Comparison of ENCODE assay signal across 24 cellular contexts in genomic region chr6:8549381-8549780, GRCh38.
"Had no signal": no experiment of that assay in that cellular context is flagged by ENCODE, and none has a peak within 500 bp of the region (broad histone marks: within the 10 kb centered on the region; RNA-seq: fewer than 3 reads in every experiment).

No MANE protein-coding gene starts in this region.

- H3K36me3 Mint-ChIP-seq: activated naive CD8-positive, alpha-beta T cell treated with anti-CD3 and anti-CD28 coated beads, Interleukin-2, amount 10 ng/mL, durations not matched to agents 7 days and 5 days had no signal

- H3K27me3 ChIP-seq: heart right ventricle, sigmoid colon had no signal

- H3K27me3 Mint-ChIP-seq: activated CD4-positive, alpha-beta memory T cell treated with anti-CD3 and anti-CD28 coated beads, Interleukin-2, amount 10 ng/mL, durations not matched to agents 7 days and 5 days; activated CD4-positive, alpha-beta T cell treated with anti-CD3 and anti-CD28 coated beads, Interleukin-2, amount 10 ng/mL, durations not matched to agents 24 days and 14 days had no signal

- H3K9me3 ChIP-seq: heart right ventricle, left ventricle myocardium inferior, sigmoid colon had no signal

- DNase-seq: activated CD4-positive, alpha-beta memory T cell treated with anti-CD3 and anti-CD28 coated beads, Interleukin-2, amount 10 ng/mL, durations not matched to agents 7 days and 5 days; activated CD4-positive, alpha-beta T cell treated with anti-CD3 and anti-CD28 coated beads, Interleukin-2, amount 10 ng/mL, durations not matched to agents 24 days and 14 days; activated CD4-positive, CD25-positive, alpha-beta regulatory T cell; activated effector memory CD4-positive, alpha-beta T cell treated with Interleukin-2 at 50 U/mL for 16 hours; activated naive CD4-positive, alpha-beta T cell treated with anti-CD3 and anti-CD28 coated beads for 36 hours; activated naive CD8-positive, alpha-beta T cell treated with anti-CD3 and anti-CD28 coated beads, Interleukin-2, amount 10 ng/mL, durations not matched to agents 7 days and 5 days; activated T-cell treated with anti-CD3 and anti-CD28 coated beads, Interleukin-2, amount 50 U/mL, for 72 hours; amygdala; cerebellar nuclear complex; cortex of kidney; endodermal cell; heart right ventricle; kidney glomerular epithelial cell; left ventricle myocardium inferior; mammary epithelial cell; occipital lobe; posterior cingulate gyrus; sigmoid colon; stimulated activated CD4-positive, alpha-beta T cell treated with anti-CD3 and anti-CD28 coated beads, Interleukin-2, amount 100 ng/mL, for 48 hours; stimulated activated CD8-positive, alpha-beta memory T cell treated with anti-CD3 and anti-CD28 coated beads, Interleukin-4, amount 100 ng/mL, for 48 hours; stimulated activated naive CD4-positive, alpha-beta T cell treated with Interleukin-2 at 50 U/mL for 16 hours had no signal

- H3K36me3 ChIP-seq: heart right ventricle, left ventricle myocardium inferior, sigmoid colon had no signal

- H3K4me1 Mint-ChIP-seq: activated CD4-positive, alpha-beta memory T cell treated with anti-CD3 and anti-CD28 coated beads, Interleukin-2, amount 10 ng/mL, durations not matched to agents 7 days and 5 days; activated CD4-positive, alpha-beta T cell treated with anti-CD3 and anti-CD28 coated beads, Interleukin-2, amount 10 ng/mL, durations not matched to agents 24 days and 14 days; activated naive CD8-positive, alpha-beta T cell treated with anti-CD3 and anti-CD28 coated beads, Interleukin-2, amount 10 ng/mL, durations not matched to agents 7 days and 5 days had no signal

- H3K4me3 ChIP-seq: heart right ventricle, left ventricle myocardium inferior, sigmoid colon had no signal

- H3K4me1 ChIP-seq: sigmoid colon had no signal

- H3K27ac Mint-ChIP-seq: activated CD4-positive, alpha-beta memory T cell treated with anti-CD3 and anti-CD28 coated beads, Interleukin-2, amount 10 ng/mL, durations not matched to agents 7 days and 5 days; activated CD4-positive, alpha-beta T cell treated with anti-CD3 and anti-CD28 coated beads, Interleukin-2, amount 10 ng/mL, durations not matched to agents 24 days and 14 days; activated naive CD4-positive, alpha-beta T cell treated with anti-CD3 and anti-CD28 coated beads for 36 hours; activated naive CD8-positive, alpha-beta T cell treated with anti-CD3 and anti-CD28 coated beads, Interleukin-2, amount 10 ng/mL, durations not matched to agents 7 days and 5 days; activated T-cell treated with anti-CD3 and anti-CD28 coated beads, Interleukin-2, amount 50 U/mL, for 72 hours; endodermal cell; T-helper 1 cell treated with Interleukin-12 subunit alpha and Interleukin-12 subunit beta and Interleukin-4 antibody, amounts not matched to agents 30 μg/mL and 1 μg/mL, for 36 hours had no signal

- H3K9me3 Mint-ChIP-seq: activated CD4-positive, alpha-beta T cell treated with anti-CD3 and anti-CD28 coated beads, Interleukin-2, amount 10 ng/mL, durations not matched to agents 24 days and 14 days; activated naive CD4-positive, alpha-beta T cell treated with anti-CD3 and anti-CD28 coated beads for 36 hours; activated T-cell treated with anti-CD3 and anti-CD28 coated beads, Interleukin-2, amount 50 U/mL, for 72 hours; endodermal cell; nephron; T-helper 1 cell treated with Interleukin-12 subunit alpha and Interleukin-12 subunit beta and Interleukin-4 antibody, amounts not matched to agents 30 μg/mL and 1 μg/mL, for 36 hours had no signal

- H3K4me3 Mint-ChIP-seq: activated CD4-positive, alpha-beta memory T cell treated with anti-CD3 and anti-CD28 coated beads, Interleukin-2, amount 10 ng/mL, durations not matched to agents 7 days and 5 days; activated CD4-positive, alpha-beta T cell treated with anti-CD3 and anti-CD28 coated beads, Interleukin-2, amount 10 ng/mL, durations not matched to agents 24 days and 14 days; activated naive CD4-positive, alpha-beta T cell treated with anti-CD3 and anti-CD28 coated beads for 36 hours; activated naive CD8-positive, alpha-beta T cell treated with anti-CD3 and anti-CD28 coated beads, Interleukin-2, amount 10 ng/mL, durations not matched to agents 7 days and 5 days; activated T-cell treated with anti-CD3 and anti-CD28 coated beads, Interleukin-2, amount 50 U/mL, for 72 hours; endodermal cell; nephron; T-helper 1 cell treated with Interleukin-12 subunit alpha and Interleukin-12 subunit beta and Interleukin-4 antibody, amounts not matched to agents 30 μg/mL and 1 μg/mL, for 36 hours had no signal

- H3K27ac ChIP-seq: epithelial cell of prostate, heart right ventricle, left ventricle myocardium inferior, sigmoid colon had no signal
